ENCODE assay signal across 1 cellular context in genomic region chr1:43711049-43711448, GRCh38.
TF ChIP-seq lines count a peak whose summit lies in the region.

No MANE protein-coding gene starts in this region.

TF ChIP-seq in SK-N-SH, 30 proteins besides CTCF, POLR2A, EP300 and RAD21 (continued from another document):
- TF ChIP-seq PBX3 (IDR thresholded peaks at IDR 0.05) (no peak), TEAD4 (IDR thresholded peaks at IDR 0.05; ENCODE audit: borderline replicate concordance, insufficient read depth) (no peak), GATA2 (CRISPR knock-in tag; IDR thresholded peaks at IDR 0.05) (no peak), USF2 (IDR thresholded peaks at IDR 0.05; ENCODE audit: borderline replicate concordance, low read depth, low read length) (no peak), ZBTB33 (IDR thresholded peaks at IDR 0.05; ENCODE audit: borderline replicate concordance, low read depth) (no peak), RFX5 (IDR thresholded peaks at IDR 0.05; ENCODE audit: low read length) (no peak), EZH2phosphoT487 (IDR thresholded peaks at IDR 0.05; ENCODE audit: borderline replicate concordance, low read depth) (no peak), GABPA (IDR thresholded peaks at IDR 0.05; ENCODE audit: low read depth) (peak; percentile 39; the same call in 1 of the 2 replicates), FOXJ3 (CRISPR knock-in tag; IDR thresholded peaks at IDR 0.05) (no peak), MEF2A (IDR thresholded peaks at IDR 0.05; ENCODE audit: borderline replicate concordance, low read depth) (no peak), RXRA (IDR thresholded peaks at IDR 0.05; ENCODE audit: borderline replicate concordance, low read depth) (no peak), CHD2 (IDR thresholded peaks at IDR 0.05; ENCODE audit: low read length, partially characterized antibody) (no peak), SMC3 (IDR thresholded peaks at IDR 0.05; ENCODE audit: low read depth, low read length) (no peak), FOXM1 (IDR thresholded peaks at IDR 0.05; ENCODE audit: low read depth) (no peak), FOSL2 (IDR thresholded peaks at IDR 0.05; ENCODE audit: borderline replicate concordance, low read depth) (peak; percentile 43; the same call in 1 of the 2 replicates), ELF1 (IDR thresholded peaks at IDR 0.05) (no peak), TAF1 (IDR thresholded peaks at IDR 0.05; ENCODE audit: borderline replicate concordance, low read depth, low read length) (no peak), IRF3 (IDR thresholded peaks at IDR 0.05; ENCODE audit: low read depth, low read length) (no peak), REST (IDR thresholded peaks at IDR 0.05; ENCODE audit: low read depth, low read length) (no peak), NRF1 (IDR thresholded peaks at IDR 0.05; ENCODE audit: low read depth, low read length) (no peak), JUND (IDR thresholded peaks at IDR 0.05) (no peak; the same call in 1 of the 2 replicates), NFIC (IDR thresholded peaks at IDR 0.05; ENCODE audit: borderline replicate concordance) (no peak)
